ENCODE assay signal across 2 cellular contexts in the genomic region with DNA sequence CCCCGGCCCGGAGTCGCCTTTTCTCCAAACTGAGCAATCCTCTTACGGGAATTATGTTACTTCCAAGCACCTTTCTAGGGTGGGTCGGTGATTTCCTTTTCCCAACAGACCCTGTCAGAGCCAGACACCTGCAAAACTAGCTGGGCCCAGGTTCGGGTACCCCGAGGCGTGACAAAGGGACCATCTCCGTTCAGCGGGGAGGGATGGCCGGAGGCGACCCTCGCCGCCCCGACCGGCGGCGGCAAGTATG.
TF ChIP-seq lines count a peak whose summit lies in the region.

No MANE protein-coding gene starts in this region.

TF ChIP-seq in SK-N-SH, 30 proteins besides CTCF, POLR2A, EP300 and RAD21 (continued from another document):
- TF ChIP-seq, protein P1, sequence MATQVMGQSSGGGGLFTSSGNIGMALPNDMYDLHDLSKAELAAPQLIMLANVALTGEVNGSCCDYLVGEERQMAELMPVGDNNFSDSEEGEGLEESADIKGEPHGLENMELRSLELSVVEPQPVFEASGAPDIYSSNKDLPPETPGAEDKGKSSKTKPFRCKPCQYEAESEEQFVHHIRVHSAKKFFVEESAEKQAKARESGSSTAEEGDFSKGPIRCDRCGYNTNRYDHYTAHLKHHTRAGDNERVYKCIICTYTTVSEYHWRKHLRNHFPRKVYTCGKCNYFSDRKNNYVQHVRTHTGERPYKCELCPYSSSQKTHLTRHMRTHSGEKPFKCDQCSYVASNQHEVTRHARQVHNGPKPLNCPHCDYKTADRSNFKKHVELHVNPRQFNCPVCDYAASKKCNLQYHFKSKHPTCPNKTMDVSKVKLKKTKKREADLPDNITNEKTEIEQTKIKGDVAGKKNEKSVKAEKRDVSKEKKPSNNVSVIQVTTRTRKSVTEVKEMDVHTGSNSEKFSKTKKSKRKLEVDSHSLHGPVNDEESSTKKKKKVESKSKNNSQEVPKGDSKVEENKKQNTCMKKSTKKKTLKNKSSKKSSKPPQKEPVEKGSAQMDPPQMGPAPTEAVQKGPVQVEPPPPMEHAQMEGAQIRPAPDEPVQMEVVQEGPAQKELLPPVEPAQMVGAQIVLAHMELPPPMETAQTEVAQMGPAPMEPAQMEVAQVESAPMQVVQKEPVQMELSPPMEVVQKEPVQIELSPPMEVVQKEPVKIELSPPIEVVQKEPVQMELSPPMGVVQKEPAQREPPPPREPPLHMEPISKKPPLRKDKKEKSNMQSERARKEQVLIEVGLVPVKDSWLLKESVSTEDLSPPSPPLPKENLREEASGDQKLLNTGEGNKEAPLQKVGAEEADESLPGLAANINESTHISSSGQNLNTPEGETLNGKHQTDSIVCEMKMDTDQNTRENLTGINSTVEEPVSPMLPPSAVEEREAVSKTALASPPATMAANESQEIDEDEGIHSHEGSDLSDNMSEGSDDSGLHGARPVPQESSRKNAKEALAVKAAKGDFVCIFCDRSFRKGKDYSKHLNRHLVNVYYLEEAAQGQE (IDR thresholded peaks at IDR 0.05; ENCODE audit: low read depth, low read length) = no peak
- TF ChIP-seq EZH2phosphoT487 (IDR thresholded peaks at IDR 0.05; ENCODE audit: borderline replicate concordance, low read depth) (no peak), NRF1 (IDR thresholded peaks at IDR 0.05; ENCODE audit: low read depth, low read length) (no peak), FOXM1 (IDR thresholded peaks at IDR 0.05; ENCODE audit: low read depth) (no peak)

TF ChIP-seq in SK-N-SH treated with all-trans-retinoic acid at 6 μM for 48 hours, 23 proteins besides CTCF, POLR2A, EP300 and RAD21 (continued from another document):
- TF ChIP-seq, protein P2, sequence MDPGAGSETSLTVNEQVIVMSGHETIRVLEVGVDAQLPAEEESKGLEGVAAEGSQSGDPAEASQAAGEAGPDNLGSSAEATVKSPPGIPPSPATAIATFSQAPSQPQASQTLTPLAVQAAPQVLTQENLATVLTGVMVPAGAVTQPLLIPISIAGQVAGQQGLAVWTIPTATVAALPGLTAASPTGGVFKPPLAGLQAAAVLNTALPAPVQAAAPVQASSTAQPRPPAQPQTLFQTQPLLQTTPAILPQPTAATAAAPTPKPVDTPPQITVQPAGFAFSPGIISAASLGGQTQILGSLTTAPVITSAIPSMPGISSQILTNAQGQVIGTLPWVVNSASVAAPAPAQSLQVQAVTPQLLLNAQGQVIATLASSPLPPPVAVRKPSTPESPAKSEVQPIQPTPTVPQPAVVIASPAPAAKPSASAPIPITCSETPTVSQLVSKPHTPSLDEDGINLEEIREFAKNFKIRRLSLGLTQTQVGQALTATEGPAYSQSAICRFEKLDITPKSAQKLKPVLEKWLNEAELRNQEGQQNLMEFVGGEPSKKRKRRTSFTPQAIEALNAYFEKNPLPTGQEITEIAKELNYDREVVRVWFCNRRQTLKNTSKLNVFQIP (CRISPR knock-in tag; IDR thresholded peaks at IDR 0.05; ENCODE audit: borderline replicate concordance, low read depth) = no peak
- no peak for TF ChIP-seq OSR1 (CRISPR knock-in tag; IDR thresholded peaks at IDR 0.05)
- TF ChIP-seq CSDC2 (CRISPR knock-in tag; IDR thresholded peaks at IDR 0.05) = no peak
- no peak for TF ChIP-seq ZNF70 (CRISPR knock-in tag; IDR thresholded peaks at IDR 0.05)
- no peak for TF ChIP-seq TCF4 (CRISPR knock-in tag; IDR thresholded peaks at IDR 0.05; ENCODE audit: borderline replicate concordance)
- TF ChIP-seq ZNF565 (CRISPR knock-in tag; conservative IDR thresholded peaks at IDR 0.05; ENCODE audit: low read depth) = no peak
- TF ChIP-seq ZC3H10 (CRISPR knock-in tag; IDR thresholded peaks at IDR 0.05) = no peak
- TF ChIP-seq TOX (CRISPR knock-in tag; IDR thresholded peaks at IDR 0.05; ENCODE audit: borderline replicate concordance) = no peak
